18 cellular contexts compared by ENCODE assay signal in the genomic region with DNA sequence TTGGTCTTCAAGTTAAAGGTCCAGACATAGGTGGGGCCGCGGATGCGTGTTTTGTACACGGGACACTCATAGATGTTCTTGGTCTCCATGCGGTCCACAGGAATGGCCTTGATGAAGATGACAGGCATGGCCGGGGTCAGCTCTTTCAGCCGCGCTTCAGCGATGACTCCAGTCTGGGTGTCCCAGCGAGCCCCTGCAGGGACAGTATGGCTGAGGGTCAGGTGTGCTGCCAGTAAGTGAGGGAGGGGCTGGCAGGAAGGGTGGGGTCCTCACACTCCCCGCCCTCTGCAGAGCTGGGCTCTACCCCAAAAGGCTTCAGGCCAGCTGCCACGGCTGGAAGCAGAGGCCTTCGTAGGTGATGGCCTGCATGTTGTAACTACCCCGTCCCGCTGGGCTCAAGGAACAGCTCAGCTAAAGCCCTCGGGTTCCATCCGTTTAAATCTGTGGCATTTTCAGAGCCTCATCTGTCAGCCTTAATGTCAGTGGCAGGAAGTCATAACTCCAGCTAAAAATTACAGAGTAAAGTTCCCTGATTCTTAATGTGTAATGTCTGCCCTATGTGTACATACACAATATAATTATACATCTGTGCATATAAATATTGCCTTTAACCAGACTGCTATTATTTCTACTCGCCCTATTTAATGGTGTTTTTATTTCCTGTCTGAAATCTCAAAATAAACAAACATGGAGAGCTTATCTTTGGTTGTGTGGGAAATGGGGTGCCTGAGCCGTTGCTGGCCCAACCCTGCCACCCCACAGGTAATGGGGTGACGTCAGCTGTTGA. TPM values are rescaled to one million over a fixed set of nuclear protein-coding genes. Genes with fewer than 3 reads are reported as not detected.
DNase-seq lines count a peak whose midpoint lies in the region; ATAC-seq, FAIRE-seq and TF ChIP-seq lines count a peak whose summit lies in the region.
"Had no signal": no experiment of that assay in that cellular context is flagged by ENCODE, and none has a peak within 500 bp of the region (broad histone marks: within the 10 kb centered on the region; RNA-seq: fewer than 3 reads in every experiment).

No MANE protein-coding gene starts in this region.

- H3K14ac ChIP-seq in H1 (ENCODE audit: insufficient read length): no peak overlapping the region

- H3K4me3 Mint-ChIP-seq in GM23338: no peak overlapping the region

- H3F3A ChIP-seq in GM23338 (replicated peaks; ENCODE audit: low read depth): peaks cover 19% of the 10 kb centered on the region

- no peak for TF ChIP-seq EP300 in H1 (IDR thresholded peaks at IDR 0.05; ENCODE audit: borderline replicate concordance in 1 of 2, low read depth in 2 of 2, low read length in 2 of 2)

- no peak overlapping the region for H2BK12ac ChIP-seq in H1 (ENCODE audit: low read depth, low read length)

- no peak overlapping the region for H3K23ac ChIP-seq in H1 (ENCODE audit: insufficient read length)

- H3K27me3 Mint-ChIP-seq in GM23338 (ENCODE audit: insufficient read depth, low read depth, poor library complexity): peaks cover 15% of the 10 kb centered on the region

- FAIRE-seq in H1 (lab: Jason Lieb, UNC): no peak
- FAIRE-seq: H54 had no signal

- H3K23me2 ChIP-seq in H1 (ENCODE audit: low read depth, low read length): no peaks in the 10 kb centered on the region; the same call in 1 of the 2 replicates

- no peak overlapping the region for H3K4ac ChIP-seq in H1 (replicated peaks; ENCODE audit: insufficient read length, low read depth, low read length)

- DNase-seq in GM23338 (ENCODE audit: low spot score): no peak
- DNase-seq in MV-4-11 (lab: John Stamatoyannopoulos, UW): peak; percentile 41
- no peak for DNase-seq in H1 (ENCODE audit: low read depth in 1 of 2, low spot score in 2 of 2)
- no peak for DNase-seq in spleen
- no peak for DNase-seq in T1000 (lab: John Stamatoyannopoulos, UW)
- DNase-seq: AML-193, DMS79 treated with DMSO at 0.1 percent for 48 hours, NCI-H1105 treated with DMSO at 0.1 percent for 48 hours, NCI-H1694 treated with DMSO at 0.1 percent for 48 hours, NCI-H2227 treated with DMSO at 0.1 percent for 48 hours, NCI-H510A treated with DMSO at 0.1 percent for 48 hours, PC-3, RPMI8226, SIG-M5 had no signal

- no peak for ATAC-seq in GM23338
- ATAC-seq in HG02970 (IDR thresholded peaks at IDR 0.05; ENCODE audit: low FRiP score, unreplicated experiment): no peak
- no peak for ATAC-seq in GM18498 (IDR thresholded peaks at IDR 0.05; ENCODE audit: unreplicated experiment)
- ATAC-seq: PC-3 had no signal

- no peak for TF ChIP-seq RAD21 in H1 (IDR thresholded peaks at IDR 0.05 in 1 of 2, conservative IDR thresholded peaks at IDR 0.05 in 1 of 2; ENCODE audit: low read depth in 2 of 2, low read length in 2 of 2)

- H3K36me3 ChIP-seq in GM23338 (ENCODE audit: insufficient read depth): peaks cover 19% of the 10 kb centered on the region
- peaks cover 11 to 40% (median 29%) of the 10 kb centered on the region in 4 experiments; a peak in 7 of 8 replicates for H3K36me3 ChIP-seq in H1 (ENCODE audit: control insufficient read depth in 2 of 4, insufficient read depth in 4 of 4, low read length in 3 of 4)
- H3K36me3 ChIP-seq in spleen: peaks cover 2 to 100% (median 91%) of the 10 kb centered on the region in 6 donors

- no peaks in the 10 kb centered on the region for H3K9me3 ChIP-seq in H1 (ENCODE audit: insufficient read depth in 2 of 2, low read depth in 1 of 2, low read length in 1 of 2)
- no peaks in the 10 kb centered on the region for H3K9me3 ChIP-seq in spleen

- 0 out of 2 replicates have a peak, but pooled peaks cover 9% of the 10 kb centered on the region for H3K79me2 ChIP-seq in GM23338 (replicated peaks; ENCODE audit: insufficient read depth)
- H3K79me2 ChIP-seq in H1 (ENCODE audit: control insufficient read depth in 1 of 2, insufficient read depth in 2 of 2, low read length in 2 of 2): peaks cover 0 to 8% of the 10 kb centered on the region in 2 experiments; a peak in 1 of 4 replicates

- H3K18ac ChIP-seq in H1 (ENCODE audit: extremely low read depth, low read length): no peak overlapping the region

- TF ChIP-seq POLR2A in H1 (IDR thresholded peaks at IDR 0.05; ENCODE audit: control extremely low read depth in 1 of 2, low read depth in 2 of 2, low read length in 2 of 2): no peak
- no peak for TF ChIP-seq POLR2A in spleen (IDR thresholded peaks at IDR 0.05)

- H3K27me3 ChIP-seq in GM23338 (ENCODE audit: insufficient read depth) (no peaks in the 10 kb centered on the region), H1 (replicated peaks in 1 of 4; ENCODE audit: control insufficient read depth in 3 of 4, extremely low read depth in 1 of 4, insufficient read depth in 3 of 4, low read length in 3 of 4) (no peaks in the 10 kb centered on the region), spleen (replicated peaks in 1 of 7) (no peaks in the 10 kb centered on the region)

- no peak overlapping the region for H2BK20ac ChIP-seq in H1 (ENCODE audit: low read length)

- peaks cover 67% of the 10 kb centered on the region for H3K36me3 Mint-ChIP-seq in GM23338 (ENCODE audit: low read depth)

- WGBS in H1 (ENCODE audit: extremely low coverage in 1 of 2, insufficient coverage in 1 of 2, insufficient read length in 1 of 2, insufficient replicate concordance in 2 of 2, low coverage in 1 of 2, low lambda C conversion rate in 2 of 2, missing lambda C conversion rate in 1 of 2), 2 experiments: 87% methylated on average over 20 of the region's 20 CpGs; no CpG with 5 or more reads in 1 of the 2 experiments
- 76 to 86% (median 79%) methylated on average over 20 of the region's 20 CpGs for WGBS in spleen, 5 donors

- CTCF ChIA-PET in H1 (lab: Charles Lee; ENCODE audit: partially characterized antibody): interaction anchor here (0.9 to 13.7 kb wide), 8 partner anchors 8 to 173 kb away, joined by 3 to 257 read pairs (median 10); partner anchors contain the start of gene SOCS3

- H3K4me2 ChIP-seq in GM23338 (no peak overlapping the region), H1 (ENCODE audit: insufficient read depth in 1 of 2, low read depth in 2 of 2, low read length in 2 of 2) (no peak overlapping the region)

- no peak for TF ChIP-seq CTCF in GM23338 (conservative IDR thresholded peaks at IDR 0.05; ENCODE audit: low read depth in 2 of 2)
- no peak for TF ChIP-seq CTCF in H1 (IDR thresholded peaks at IDR 0.05; ENCODE audit: control extremely low read depth in 1 of 3, insufficient read depth in 1 of 3, low read depth in 1 of 3, low read length in 3 of 3)
- no peak for TF ChIP-seq CTCF in spleen (IDR thresholded peaks at IDR 0.05 in 8 of 11, conservative IDR thresholded peaks at IDR 0.05 in 3 of 11)

- H4K20me1 ChIP-seq in GM23338 (replicated peaks; ENCODE audit: insufficient read depth) (peaks cover 12% of the 10 kb centered on the region), H1 (replicated peaks in 1 of 2; ENCODE audit: control insufficient read depth in 1 of 2, insufficient read depth in 2 of 2, low read length in 2 of 2) (peaks cover 2 to 8% of the 10 kb centered on the region in 2 experiments)

- POLR2A ChIA-PET in H1 (lab: Charles Lee; ENCODE audit: partially characterized antibody): interaction anchor here (0.9 to 1.8 kb wide), 2 partner anchors 12 to 63 kb away, joined by 3 to 4 read pairs; no protein-coding TSS in a partner anchor

- H3K9me2 ChIP-seq in GM23338 (ENCODE audit: insufficient read depth): no peaks in the 10 kb centered on the region

- no peak overlapping the region for H2AK5ac ChIP-seq in H1 (ENCODE audit: low read depth, low read length)

- no peak overlapping the region for H3K27ac Mint-ChIP-seq in GM23338

- H3K4me1 Mint-ChIP-seq in GM23338: peaks cover 29% of the 10 kb centered on the region

- H3K9ac ChIP-seq in H1 (replicated peaks in 1 of 4; ENCODE audit: extremely low read depth in 1 of 4, low read depth in 3 of 4, low read length in 3 of 4): no peak overlapping the region

- H4K5ac ChIP-seq in H1 (ENCODE audit: insufficient read length, low read depth, low read length): no peak overlapping the region

- peak overlapping the region; percentile 86; the same call in 1 of the 2 replicates for H4K8ac ChIP-seq in H1 (ENCODE audit: extremely low read depth, insufficient read depth, low read length)

- H2AFZ ChIP-seq in GM23338 (no peak overlapping the region), H1 (ENCODE audit: low read length) (no peak overlapping the region)

- no peak overlapping the region for H4K91ac ChIP-seq in H1 (replicated peaks; ENCODE audit: insufficient read length, low read length)

- no peak overlapping the region for H2BK15ac ChIP-seq in H1 (ENCODE audit: low read length)

- H3K56ac ChIP-seq in H1 (replicated peaks; ENCODE audit: insufficient read length, low read depth, low read length): no peak overlapping the region

- peaks cover under 1% of the 10 kb centered on the region for H3K79me1 ChIP-seq in H1 (ENCODE audit: low read depth, low read length)

- H3K9me3 Mint-ChIP-seq in GM23338: no peaks in the 10 kb centered on the region

- H3K27ac ChIP-seq in GM23338 (ENCODE audit: low read depth): peak overlapping the region; percentile 29
- no peak overlapping the region for H3K27ac ChIP-seq in H1 (ENCODE audit: low read depth, low read length)
- H3K27ac ChIP-seq in spleen: peak overlapping the region in 5 of 8 donors; percentile 22 to 62 (median 59)
- H3K27ac ChIP-seq: C4-2B had no signal

- H3K4me1 ChIP-seq in GM23338 (ENCODE audit: insufficient read depth) (peaks cover 12% of the 10 kb centered on the region; the same call in 1 of the 2 replicates), H1 (replicated peaks in 1 of 4; ENCODE audit: control insufficient read depth in 3 of 4, insufficient read depth in 4 of 4, low read length in 3 of 4) (peaks cover 0 to 7% (median 0%) of the 10 kb centered on the region in 4 experiments; a peak in 3 of 7 replicates), spleen (peaks cover 0 to 70% (median 39%) of the 10 kb centered on the region in 6 donors)

- H2BK5ac ChIP-seq in H1 (ENCODE audit: low read depth, low read length): peak overlapping the region; percentile 64; the same call in 1 of the 2 replicates

- H3K4me3 ChIP-seq in GM23338 (no peak overlapping the region), H1 (ENCODE audit: extremely low read depth in 1 of 4, insufficient read depth in 2 of 4, low read depth in 3 of 4, low read length in 4 of 4) (no peak overlapping the region), spleen (no peak overlapping the region)

- H2BK120ac ChIP-seq in H1 (replicated peaks; ENCODE audit: low read depth, low read length): no peak overlapping the region

- intact Hi-C loops in spleen (cut with DNase I; ENCODE audit: low total_unique reads): no loop called here

RNA-seq across cellular contexts. Expression of gene PGS1, which starts 45.7 kb away (rescaled TPM):
- 65.8 and 67.1 TPM in 2 replicates for total RNA-seq in GM23338 (2014; rRNA removed; shearing (Covaris generic))
- polyA plus RNA-seq in GM23338 (2016; fragmentation: Nextera tagmentation; extraction: Ambion mirVana) (42.5 and 43.9 TPM in 2 replicates), H1 (2011; rRNA removed) (46.7 and 69.3 TPM in 2 replicates), spleen (10 to 100 TPM; 20.0 to 34.7 (median 20.5) TPM)
- 56.7 and 60.0 TPM in 2 replicates for total RNA-seq in H1 (2021; fragmentation: NEBNext Ultra II Directional; extraction: Animal tissue kit (Norgen Biotek cat#: 25700))
- 69.5 TPM for polyA plus RNA-seq in H1 (2011; cell fraction: cytosol; rRNA removed)
- 180 TPM for polyA plus RNA-seq in H1 (2011; cell fraction: nucleus; rRNA removed)
- 38.8 to 53.2 TPM (median 48.6 TPM) in 4 replicates for polyA plus RNA-seq in H1 (2012, experiment 1 of 2)
- 42.4 TPM for polyA plus RNA-seq in H1 (2012, experiment 2 of 2)
- polyA plus RNA-seq in H1 (2013, experiment 1 of 2): 34.5 TPM
- polyA plus RNA-seq in H1 (2013, experiment 2 of 2): 33.4 TPM
- polyA minus RNA-seq in H1 (2011; rRNA and poly(A)+ RNA removed): 49.7 and 65.7 TPM in 2 replicates
- polyA minus RNA-seq in H1 (2011; cell fraction: cytosol; rRNA and poly(A)+ RNA removed): 37.5 TPM
- polyA minus RNA-seq in H1 (2011; cell fraction: nucleus; rRNA and poly(A)+ RNA removed): 62.2 TPM
- 100 to 1,000 TPM in 6 of 7 donors, 10 to 100 TPM in 1; 60.1 to 217 (median 112) TPM for total RNA-seq in spleen
